In genomic region chr17:81295678-81296381, GRCh38 we compare ENCODE assay signal across 8 cellular contexts. TPM values are rescaled to one million over a fixed set of nuclear protein-coding genes. Genes with fewer than 3 reads are reported as not detected.
A peak's percentile ranks its signal among the peaks of the same experiment; 100 is the strongest.
DNase-seq lines count a peak whose midpoint lies in the region; ATAC-seq and TF ChIP-seq lines count a peak whose summit lies in the region.

No MANE protein-coding gene starts in this region.

- H3K4me3 ChIP-seq in mucosa of descending colon: peak overlapping the region; percentile 77
- H3K4me3 ChIP-seq in testis: peak overlapping the region; percentile 72 to 99

- peak overlapping the region; percentile 95 to 96 for H3K4me3 Mint-ChIP-seq in effector memory CD8-positive, alpha-beta T cell

- no peaks in the 10 kb centered on the region for H3K27me3 Mint-ChIP-seq in effector memory CD8-positive, alpha-beta T cell

- H3K36me3 Mint-ChIP-seq in effector memory CD8-positive, alpha-beta T cell (ENCODE audit: insufficient read depth): peaks cover 24% of the 10 kb centered on the region

- H3K9me3 Mint-ChIP-seq in effector memory CD8-positive, alpha-beta T cell: no peaks in the 10 kb centered on the region

- no peak for TF ChIP-seq POLR2A in testis (IDR thresholded peaks at IDR 0.05)

- peak; percentile 48 for ATAC-seq in effector memory CD8-positive, alpha-beta T cell (replicated peaks)
- ATAC-seq in mucosa of descending colon (peak; percentile 74), GM21737 (IDR thresholded peaks at IDR 0.05; ENCODE audit: unreplicated experiment) (no peak)

- DNase-seq in ELF-1 (ENCODE audit: low read depth, low spot score) (peak; percentile 61), HCEC 1CT (peak; percentile 43), NCI-H2196 (lab: John Stamatoyannopoulos, UW; ENCODE audit: unreplicated experiment) (peak; percentile 77), mucosa of descending colon (peak; percentile 78 to 85 (median 81)), testis (peak; percentile 54)
- peak; percentile 64 for DNase-seq in activated CD4-positive, alpha-beta T cell treated with anti-CD3 and anti-CD28 coated beads for 48 hours
- DNase-seq in effector memory CD8-positive, alpha-beta T cell: peak; percentile 31 to 37 (median 36)

- intact Hi-C loops in mucosa of descending colon (cut with DNase I, micrococcal nuclease): no loop called here
- intact Hi-C loops in testis (cut with DNase I; ENCODE audit: low total_unique reads): no loop called here

- H3K9me3 ChIP-seq in mucosa of descending colon (no peaks in the 10 kb centered on the region), testis (no peaks in the 10 kb centered on the region)

- H3K4me1 Mint-ChIP-seq in effector memory CD8-positive, alpha-beta T cell (ENCODE audit: low read depth in 2 of 2): peaks cover 25 to 27% of the 10 kb centered on the region in 2 donors

- WGBS in testis, 2 donors: 20 to 22% methylated on average over 21 to 22 of the region's 22 CpGs

- H3K36me3 ChIP-seq in mucosa of descending colon (ENCODE audit: low read depth) (no peaks in the 10 kb centered on the region), testis (ENCODE audit: low read depth, missing control alignments) (no peaks in the 10 kb centered on the region)

- peak overlapping the region; percentile 98 to 99 for H3K27ac Mint-ChIP-seq in effector memory CD8-positive, alpha-beta T cell

- TF ChIP-seq CTCF in mucosa of descending colon (IDR thresholded peaks at IDR 0.05) (peak; percentile 49), testis (IDR thresholded peaks at IDR 0.05) (peak in 1 of 3 experiments; percentile 9)

- H3K27ac ChIP-seq in testis: peak overlapping the region; percentile 88 to 93

- H3K27me3 ChIP-seq in testis: no peaks in the 10 kb centered on the region

- peaks cover 25% of the 10 kb centered on the region for H3K4me1 ChIP-seq in mucosa of descending colon (ENCODE audit: low read depth)
- H3K4me1 ChIP-seq in testis: peaks cover 24% of the 10 kb centered on the region

RNA-seq across cellular contexts. Expression of gene SLC38A10, which starts 0.7 kb away (rescaled TPM):
- 10 to 100 TPM; 77.0 to 95.3 (median 94.0) TPM for total RNA-seq in mucosa of descending colon
- total RNA-seq in testis: 100 to 1,000 TPM; 131 to 150 TPM
- 77.1 TPM for polyA plus RNA-seq in testis (ENCODE audit: insufficient read depth, low read depth, low replicate concordance)

RNA-seq across cellular contexts. Expression of gene NDUFAF8, which starts 56.7 kb away (rescaled TPM):
- total RNA-seq in mucosa of descending colon (10 to 100 TPM; 24.5 to 31.6 (median 31.2) TPM), testis (10 to 100 TPM; 61.1 to 63.4 TPM)
- 62.5 TPM for polyA plus RNA-seq in testis (ENCODE audit: insufficient read depth, low read depth, low replicate concordance)

RNA-seq across cellular contexts. Expression of gene TEPSIN, which starts 57.0 kb away (rescaled TPM):
- total RNA-seq in mucosa of descending colon: 10 to 100 TPM; 37.4 to 60.2 (median 50.0) TPM
- 10 to 100 TPM; 55.4 to 83.0 TPM for total RNA-seq in testis
- 32.0 TPM for polyA plus RNA-seq in testis (ENCODE audit: insufficient read depth, low read depth, low replicate concordance)
